Comparison of ENCODE assay signal across 5 cellular contexts in genomic region chr19:14047866-14048265, GRCh38. TPM values are rescaled to one million over a fixed set of nuclear protein-coding genes. Genes with fewer than 3 reads are reported as not detected.
"Had no signal": no experiment of that assay in that cellular context is flagged by ENCODE, and none has a peak within 500 bp of the region (broad histone marks: within the 10 kb centered on the region; RNA-seq: fewer than 3 reads in every experiment).

No MANE protein-coding gene starts in this region.

RNA-seq across cellular contexts. Expression of gene PALM3, which starts 14.0 kb away (rescaled TPM):
- polyA plus RNA-seq: IgD-negative memory B cell had no signal

RNA-seq across cellular contexts. Expression of gene RLN3, which starts 19.9 kb away (rescaled TPM):
- total RNA-seq: HepG2, HT-29, HT1080, IMR-90 had no signal
- polyA plus RNA-seq: HepG2, IMR-90 had no signal

RNA-seq across cellular contexts. Expression of gene C19orf67, which starts 37.7 kb away (rescaled TPM):
- total RNA-seq: HT-29, IMR-90 had no signal
- polyA plus RNA-seq: IgD-negative memory B cell, IMR-90 had no signal
